18 cellular contexts compared by ENCODE assay signal in the genomic region with DNA sequence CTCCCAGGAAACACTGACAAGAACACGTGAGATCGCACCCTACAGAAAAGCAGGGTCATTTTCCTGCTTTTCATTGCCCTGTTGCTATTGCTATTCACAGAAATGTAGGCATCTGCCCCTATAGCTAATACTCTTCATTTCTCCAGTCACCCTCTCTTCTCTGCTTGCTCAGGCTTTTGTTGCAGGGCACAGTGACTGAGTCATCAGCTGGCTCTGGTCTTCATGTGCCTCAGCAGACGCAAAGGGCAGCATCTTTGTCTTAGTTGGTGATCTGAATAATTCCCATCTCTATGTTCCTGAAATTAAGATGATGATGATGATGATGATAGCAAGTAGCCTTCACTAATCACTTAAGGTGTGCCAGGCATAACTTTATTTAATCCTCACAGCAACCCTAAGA.
DNase-seq lines count a peak whose midpoint lies in the region; ATAC-seq and TF ChIP-seq lines count a peak whose summit lies in the region.
"Had no signal": no experiment of that assay in that cellular context is flagged by ENCODE, and none has a peak within 500 bp of the region (broad histone marks: within the 10 kb centered on the region; RNA-seq: fewer than 3 reads in every experiment).

No MANE protein-coding gene starts in this region.

- no peaks in the 10 kb centered on the region for H3K27me3 ChIP-seq in SK-N-SH (ENCODE audit: insufficient read depth)
- H3K27me3 ChIP-seq in skeletal muscle satellite cell (ENCODE audit: control insufficient read depth, insufficient read depth, low read length) = no peaks in the 10 kb centered on the region
- H3K27me3 ChIP-seq: BLaER1 treated with 17β-estradiol and CSF1 and Interleukin-3, amounts not matched to agents 10 nM and 100 nM; gastroesophageal sphincter had no signal

- no peaks in the 10 kb centered on the region for H4K20me1 ChIP-seq in SK-N-SH (ENCODE audit: insufficient read depth)
- H4K20me1 ChIP-seq: BLaER1 treated with 17β-estradiol and CSF1 and Interleukin-3, amounts not matched to agents 10 nM and 100 nM had no signal

- no peak overlapping the region; a peak in 1 of 4 replicates for H3K27ac ChIP-seq in SK-N-SH (ENCODE audit: low read depth in 2 of 2, low read length in 1 of 2)
- H3K27ac ChIP-seq: BLaER1 treated with 17β-estradiol and CSF1 and Interleukin-3, amounts not matched to agents 10 nM and 100 nM; epithelial cell of prostate; gastroesophageal sphincter; left ventricle myocardium inferior; RWPE1; skin epidermis had no signal

- no peak overlapping the region for H2AFZ ChIP-seq in SK-N-SH (ENCODE audit: low read depth)

- ATAC-seq in HG03571 (IDR thresholded peaks at IDR 0.05; ENCODE audit: unreplicated experiment) (no peak), GM19035 (IDR thresholded peaks at IDR 0.05; ENCODE audit: unreplicated experiment) (no peak)
- ATAC-seq: gastroesophageal sphincter had no signal

- no peaks in the 10 kb centered on the region for H3K36me3 Mint-ChIP-seq in activated T-helper 2 cell treated with anti-CD3 and anti-CD28 coated beads, Interferon-gamma antibody, Interleukin-2, Interleukin-4, amounts not matched to agents 10 μg/mL and 5 μg/mL and 100 μg/mL, durations not matched to agents 14 hours and 24 hours and 36 hours (ENCODE audit: low read depth)

- no peak for TF ChIP-seq EP300 in SK-N-SH (IDR thresholded peaks at IDR 0.05; ENCODE audit: borderline replicate concordance in 1 of 2, low read depth in 1 of 2, low read length in 1 of 2)

- H3K9ac ChIP-seq in SK-N-SH (no peak overlapping the region), skeletal muscle satellite cell (ENCODE audit: low read depth, low read length) (no peak overlapping the region)
- H3K9ac ChIP-seq: BLaER1 treated with 17β-estradiol and CSF1 and Interleukin-3, amounts not matched to agents 10 nM and 100 nM had no signal

- H3K27ac Mint-ChIP-seq in activated T-helper 2 cell treated with anti-CD3 and anti-CD28 coated beads, Interferon-gamma antibody, Interleukin-2, Interleukin-4, amounts not matched to agents 10 μg/mL and 5 μg/mL and 100 μg/mL, durations not matched to agents 14 hours and 24 hours and 36 hours = no peak overlapping the region
- H3K27ac Mint-ChIP-seq: activated naive CD4-positive, alpha-beta T cell treated with anti-CD3 and anti-CD28 coated beads for 36 hours; dendritic cell treated with granulocyte-macrophage colony-stimulating factor and Interleukin-4, amounts not matched to agents 40 ng/mL and 50 ng/mL, for 4 days had no signal

- POLR2A ChIA-PET in SK-N-SH (lab: Yijun Ruan, JAX) = no interaction called here

- no peaks in the 10 kb centered on the region for H3K27me3 Mint-ChIP-seq in activated T-helper 2 cell treated with anti-CD3 and anti-CD28 coated beads, Interferon-gamma antibody, Interleukin-2, Interleukin-4, amounts not matched to agents 10 μg/mL and 5 μg/mL and 100 μg/mL, durations not matched to agents 14 hours and 24 hours and 36 hours (ENCODE audit: low read depth)
- H3K27me3 Mint-ChIP-seq: dendritic cell treated with granulocyte-macrophage colony-stimulating factor and Interleukin-4, amounts not matched to agents 40 ng/mL and 50 ng/mL, for 4 days had no signal

- H3K4me3 ChIP-seq in SK-N-SH (ENCODE audit: low read depth in 2 of 2, low read length in 1 of 2) = no peak overlapping the region
- no peak overlapping the region for H3K4me3 ChIP-seq in fibroblast of the aortic adventitia (ENCODE audit: low read depth, low read length)
- no peak overlapping the region for H3K4me3 ChIP-seq in skeletal muscle satellite cell (ENCODE audit: low read length)
- H3K4me3 ChIP-seq: BLaER1 treated with 17β-estradiol and CSF1 and Interleukin-3, amounts not matched to agents 10 nM and 100 nM; gastroesophageal sphincter; left ventricle myocardium inferior; skin epidermis had no signal

- no peaks in the 10 kb centered on the region for H3K9me3 Mint-ChIP-seq in activated T-helper 2 cell treated with anti-CD3 and anti-CD28 coated beads, Interferon-gamma antibody, Interleukin-2, Interleukin-4, amounts not matched to agents 10 μg/mL and 5 μg/mL and 100 μg/mL, durations not matched to agents 14 hours and 24 hours and 36 hours
- H3K9me3 Mint-ChIP-seq: activated naive CD4-positive, alpha-beta T cell treated with anti-CD3 and anti-CD28 coated beads for 36 hours; dendritic cell treated with granulocyte-macrophage colony-stimulating factor and Interleukin-4, amounts not matched to agents 40 ng/mL and 50 ng/mL, for 4 days had no signal

- no peaks in the 10 kb centered on the region for H3K9me2 ChIP-seq in SK-N-SH

- CTCF ChIA-PET in SK-N-SH (lab: Yijun Ruan, JAX) = interaction anchor here (2.4 kb wide), 1 partner anchor 87 kb away, joined by 13 read pairs; no protein-coding TSS in a partner anchor

- TF ChIP-seq RAD21 in SK-N-SH (IDR thresholded peaks at IDR 0.05; ENCODE audit: low read length) = no peak

- 70% methylated on average over 3 of the region's 3 CpGs for WGBS in SK-N-SH (ENCODE audit: low lambda C conversion rate)

- H3K4me1 Mint-ChIP-seq in activated T-helper 2 cell treated with anti-CD3 and anti-CD28 coated beads, Interferon-gamma antibody, Interleukin-2, Interleukin-4, amounts not matched to agents 10 μg/mL and 5 μg/mL and 100 μg/mL, durations not matched to agents 14 hours and 24 hours and 36 hours (ENCODE audit: low read depth) = no peaks in the 10 kb centered on the region

- H3K36me3 ChIP-seq in SK-N-SH (replicated peaks in 1 of 2; ENCODE audit: control insufficient read depth in 1 of 2, insufficient read depth in 2 of 2, low read length in 1 of 2) (no peaks in the 10 kb centered on the region), skeletal muscle satellite cell (ENCODE audit: insufficient read depth, low read length) (no peaks in the 10 kb centered on the region)
- H3K36me3 ChIP-seq: BLaER1 treated with 17β-estradiol and CSF1 and Interleukin-3, amounts not matched to agents 10 nM and 100 nM; gastroesophageal sphincter; left ventricle myocardium inferior had no signal

- H3F3A ChIP-seq in SK-N-SH (replicated peaks; ENCODE audit: insufficient read depth) = no peaks in the 10 kb centered on the region

- no peaks in the 10 kb centered on the region for H3K79me2 ChIP-seq in SK-N-SH (ENCODE audit: insufficient read depth)

- H3K9me3 ChIP-seq in SK-N-SH (no peaks in the 10 kb centered on the region), skeletal muscle satellite cell (replicated peaks; ENCODE audit: low read length) (no peaks in the 10 kb centered on the region)
- H3K9me3 ChIP-seq: BLaER1 treated with 17β-estradiol and CSF1 and Interleukin-3, amounts not matched to agents 10 nM and 100 nM; gastroesophageal sphincter; left ventricle myocardium inferior had no signal

- no peak overlapping the region for H3K4me3 Mint-ChIP-seq in activated T-helper 2 cell treated with anti-CD3 and anti-CD28 coated beads, Interferon-gamma antibody, Interleukin-2, Interleukin-4, amounts not matched to agents 10 μg/mL and 5 μg/mL and 100 μg/mL, durations not matched to agents 14 hours and 24 hours and 36 hours (ENCODE audit: low read depth)
- H3K4me3 Mint-ChIP-seq: activated naive CD4-positive, alpha-beta T cell treated with anti-CD3 and anti-CD28 coated beads for 36 hours; dendritic cell treated with granulocyte-macrophage colony-stimulating factor and Interleukin-4, amounts not matched to agents 40 ng/mL and 50 ng/mL, for 4 days had no signal

- DNase-seq in EL = peak; percentile 18
- no peak for DNase-seq in SK-N-SH
- DNase-seq in fibroblast of the aortic adventitia (ENCODE audit: low read depth) = peak; percentile 4
- no peak for DNase-seq in activated T-helper 2 cell treated with anti-CD3 and anti-CD28 coated beads, Interferon-gamma antibody, Interleukin-2, Interleukin-4, amounts not matched to agents 10 μg/mL and 5 μg/mL and 100 μg/mL, durations not matched to agents 14 hours and 24 hours and 36 hours (ENCODE audit: low spot score)
- DNase-seq: activated CD4-positive, alpha-beta T cell treated with anti-CD3 and anti-CD28 coated beads, Interleukin-2, amount 50 U/mL, for 1 hour; activated naive CD4-positive, alpha-beta T cell treated with anti-CD3 and anti-CD28 coated beads for 36 hours; left ventricle myocardium inferior; NCI-H146; stimulated activated CD4-positive, alpha-beta T cell treated with anti-CD3 and anti-CD28 coated beads, Interleukin-4, amount 100 ng/mL, for 4 hours had no signal

- H3K4me1 ChIP-seq in SK-N-SH (ENCODE audit: control insufficient read depth in 1 of 2, insufficient read depth in 2 of 2, low read depth in 1 of 2, low read length in 1 of 2) = peaks cover 0 to 18% of the 10 kb centered on the region in 2 experiments; a peak in 2 of 4 replicates
- peaks cover 16% of the 10 kb centered on the region for H3K4me1 ChIP-seq in skeletal muscle satellite cell (ENCODE audit: control insufficient read depth, insufficient read depth, low read length)
- H3K4me1 ChIP-seq: BLaER1 treated with 17β-estradiol and CSF1 and Interleukin-3, amounts not matched to agents 10 nM and 100 nM; gastroesophageal sphincter had no signal

- no peak for TF ChIP-seq CTCF in SK-N-SH (IDR thresholded peaks at IDR 0.05)
- no peak for TF ChIP-seq CTCF in fibroblast of the aortic adventitia (IDR thresholded peaks at IDR 0.05; ENCODE audit: insufficient read depth, low read length)

- intact Hi-C loops in activated T-helper 2 cell treated with anti-CD3 and anti-CD28 coated beads, Interferon-gamma antibody, Interleukin-2, Interleukin-4, amounts not matched to agents 10 μg/mL and 5 μg/mL and 100 μg/mL, durations not matched to agents 14 hours and 24 hours and 36 hours (cut with micrococcal nuclease) = no loop called here

- H3K4me2 ChIP-seq in SK-N-SH (peak overlapping the region; percentile 15; the same call in 1 of the 2 replicates), skeletal muscle satellite cell (ENCODE audit: low read length) (peak overlapping the region; percentile 43)
- H3K4me2 ChIP-seq: BLaER1 treated with 17β-estradiol and CSF1 and Interleukin-3, amounts not matched to agents 10 nM and 100 nM had no signal

TF ChIP-seq in SK-N-SH, 30 proteins besides CTCF, POLR2A, EP300 and RAD21:
- no peak for TF ChIP-seq GATA2 (CRISPR knock-in tag; IDR thresholded peaks at IDR 0.05)
- TF ChIP-seq USF1 (IDR thresholded peaks at IDR 0.05; ENCODE audit: borderline replicate concordance, low read depth) = no peak
- TF ChIP-seq CHD2 (IDR thresholded peaks at IDR 0.05; ENCODE audit: low read length, partially characterized antibody) = no peak
- TF ChIP-seq YY1 (IDR thresholded peaks at IDR 0.05; ENCODE audit: low read depth) = no peak
- no peak for TF ChIP-seq JUND (IDR thresholded peaks at IDR 0.05)
- TF ChIP-seq FOSL2 (IDR thresholded peaks at IDR 0.05; ENCODE audit: borderline replicate concordance, low read depth) = peak; percentile 32; the same call in 1 of the 2 replicates
TF ChIP-seq in SK-N-SH: peak in this region for 1.

Comparison
In these comparisons a context has a peak if more than half of its experiments do, and no peak if none do; other contexts are left out.
1. DNase-seq: peak in EL (single experiment) and fibroblast of the aortic adventitia (single experiment); none in SK-N-SH (single experiment) and activated T-helper 2 cell treated with anti-CD3 and anti-CD28 coated beads, Interferon-gamma antibody, Interleukin-2, Interleukin-4, amounts not matched to agents 10 μg/mL and 5 μg/mL and 100 μg/mL, durations not matched to agents 14 hours and 24 hours and 36 hours (single experiment).